13 cellular contexts compared by ENCODE assay signal in the genomic region with DNA sequence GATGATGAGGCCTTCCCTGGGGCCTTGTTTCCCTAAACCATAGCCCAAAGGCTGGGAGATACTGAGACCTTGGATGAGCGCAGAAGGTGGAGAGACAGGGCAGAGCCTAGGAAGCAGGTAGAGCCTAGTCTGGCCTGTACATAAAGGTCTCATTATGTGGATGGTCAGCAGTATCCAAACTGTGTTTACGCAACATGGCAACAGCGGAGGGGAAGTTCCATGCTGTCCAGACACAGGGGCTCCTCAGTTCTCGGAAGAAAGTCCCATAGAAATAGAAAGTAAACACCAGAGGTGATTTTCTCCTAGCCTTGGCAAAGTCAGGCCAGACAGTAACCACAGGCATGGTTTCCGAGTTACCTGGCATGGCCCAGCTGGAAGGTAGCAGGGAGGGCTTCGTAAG. TPM values are rescaled to one million over a fixed set of nuclear protein-coding genes. Genes with fewer than 3 reads are reported as not detected.
"Had no signal": no experiment of that assay in that cellular context is flagged by ENCODE, and none has a peak within 500 bp of the region (broad histone marks: within the 10 kb centered on the region; RNA-seq: fewer than 3 reads in every experiment).

No MANE protein-coding gene starts in this region.

- H3K9me3 ChIP-seq: ovary had no signal

- H3K36me3 ChIP-seq: ovary had no signal

- ATAC-seq: left lung had no signal

- H3K27ac ChIP-seq: ovary had no signal

- H3K27me3 ChIP-seq: dorsolateral prefrontal cortex, left lung, ovary had no signal

- H3K4me2 ChIP-seq: smooth muscle cell had no signal

- H3K4me3 ChIP-seq: dorsolateral prefrontal cortex, left lung, ovary, smooth muscle cell had no signal

- DNase-seq: activated CD4-positive, alpha-beta T cell treated with anti-CD3 and anti-CD28 coated beads, Interleukin-2, amount 50 U/mL, for 1 hour; activated effector memory CD4-positive, alpha-beta T cell treated with Interleukin-2 at 50 U/mL for 16 hours; dorsolateral prefrontal cortex; head of caudate nucleus; islet precursor cell; left lung; ovary; retina; stimulated activated CD4-positive, alpha-beta T cell treated with anti-CD3 and anti-CD28 coated beads, Interleukin-1b, Interleukin-23, amount 100 ng/mL, for 48 hours; stimulated activated naive CD4-positive, alpha-beta T cell; T-helper 2 cell had no signal

RNA-seq across cellular contexts. Expression of a gene that starts 49.7 kb away (rescaled TPM):
- total RNA-seq: smooth muscle cell had no signal
- polyA plus RNA-seq: neural cell had no signal
